ENCODE assay signal across 27 cellular contexts in the genomic region with DNA sequence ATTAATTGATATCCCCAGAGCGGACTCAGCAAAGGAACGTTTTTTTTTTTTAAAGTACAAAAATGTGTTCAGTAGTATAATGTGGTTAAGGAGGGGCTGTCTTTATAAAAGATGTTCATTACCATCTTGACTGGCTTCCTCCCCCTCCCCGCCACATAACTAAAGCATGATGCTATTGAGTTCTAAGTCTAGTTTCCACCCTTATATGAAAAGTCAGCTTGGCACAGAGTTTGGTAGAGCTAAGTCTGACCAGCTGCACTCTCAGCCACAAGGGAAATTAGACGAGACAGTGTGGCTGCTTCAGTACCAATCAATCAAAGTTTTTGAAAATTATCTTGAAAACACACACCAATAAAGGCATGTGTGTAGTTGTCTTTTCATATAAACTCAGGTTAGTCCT. TPM values are rescaled to one million over a fixed set of nuclear protein-coding genes. Genes with fewer than 3 reads are reported as not detected.
"Had no signal": no experiment of that assay in that cellular context is flagged by ENCODE, and none has a peak within 500 bp of the region (broad histone marks: within the 10 kb centered on the region; RNA-seq: fewer than 3 reads in every experiment).

No MANE protein-coding gene starts in this region.

- H3K27ac ChIP-seq: breast epithelium, SK-N-MC had no signal

- H3K4me3 ChIP-seq: breast epithelium, SK-N-MC had no signal

- H3K4me1 ChIP-seq: breast epithelium had no signal

- FAIRE-seq: TTC549 had no signal

- H3K36me3 ChIP-seq: breast epithelium had no signal

- DNase-seq: activated B cell treated with CpG ODN at 0.5 μM for 24 hours; activated CD4-positive, alpha-beta T cell treated with anti-CD3 and anti-CD28 coated beads, Interleukin-2, amount 50 U/mL, for 1 hour; activated CD8-positive, alpha-beta memory T cell treated with anti-CD3 and anti-CD28 coated beads, Interleukin-2, amount 50 U/mL, for 4 hours; activated CD8-positive, alpha-beta T cell treated with anti-CD3 and anti-CD28 coated beads for 36 hours; activated gamma-delta T cell treated with Interleukin-2 at 50 U/mL for 16 hours; activated naive CD4-positive, alpha-beta T cell treated with anti-CD3 and anti-CD28 coated beads, Interleukin-2, amount 10 ng/mL, durations not matched to agents 7 days and 5 days; activated naive CD8-positive, alpha-beta T cell treated with anti-CD3 and anti-CD28 coated beads for 36 hours; activated T-cell treated with anti-CD3 and anti-CD28 coated beads, Interleukin-2, amount 50 U/mL, for 72 hours; caudate nucleus; MM.1S; NCI-H1105 treated with DMSO at 0.1 percent for 48 hours; NCI-H146; NCI-H187 treated with DMSO at 0.1 percent for 48 hours; NCI-H2171; NCI-H2227 treated with DMSO at 0.1 percent for 48 hours; NCI-H526; NCI-H774; SIG-M5; T-cell; T-helper 2 cell; T1000 had no signal

- ATAC-seq: activated CD8-positive, alpha-beta T cell treated with anti-CD3 and anti-CD28 coated beads for 36 hours; activated T-cell treated with anti-CD3 and anti-CD28 coated beads, Interleukin-2, amount 50 U/mL, for 72 hours; T-cell had no signal

- H3K27me3 ChIP-seq: breast epithelium had no signal

- H3K9me3 ChIP-seq: breast epithelium had no signal

RNA-seq across cellular contexts. Expression of gene MYBPC1, which starts 1.8 kb away (rescaled TPM):
- total RNA-seq: activated B cell treated with CpG ODN at 0.5 μM for 24 hours; activated CD8-positive, alpha-beta T cell treated with anti-CD3 and anti-CD28 coated beads for 36 hours; activated naive CD8-positive, alpha-beta T cell treated with anti-CD3 and anti-CD28 coated beads for 36 hours; activated T-cell treated with anti-CD3 and anti-CD28 coated beads, Interleukin-2, amount 50 U/mL, for 72 hours; activated T-helper 2 cell treated with anti-CD3 and anti-CD28 coated beads, Interferon-gamma antibody, Interleukin-2, Interleukin-4, amounts not matched to agents 10 μg/mL and 5 μg/mL and 100 μg/mL, durations not matched to agents 14 hours and 24 hours and 36 hours; OCI-LY7; RPMI7951; T-cell had no signal
